1 cellular context compared by ENCODE assay signal in the genomic region with DNA sequence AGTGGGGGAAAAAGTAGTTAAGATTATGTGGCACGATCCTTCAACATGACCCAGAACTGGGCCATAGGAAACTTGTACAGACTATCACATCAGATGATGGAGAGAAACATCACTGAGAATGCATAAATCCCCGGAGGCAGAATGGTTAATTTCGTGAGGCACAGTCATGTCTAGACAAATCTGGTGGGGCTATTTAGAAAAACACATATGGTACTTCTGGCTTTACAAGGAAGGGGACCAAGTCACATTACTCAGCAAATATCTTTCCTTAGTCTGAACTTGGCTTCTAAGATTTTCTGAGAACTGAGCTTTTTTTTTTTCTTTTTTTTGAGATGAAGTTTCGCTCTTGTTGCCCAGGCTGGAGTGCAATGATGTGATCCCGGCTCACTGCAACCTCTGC.
TF ChIP-seq lines count a peak whose summit lies in the region.

No MANE protein-coding gene starts in this region.

TF ChIP-seq in GM12878, 131 proteins besides CTCF, POLR2A, EP300 and RAD21:
- TF ChIP-seq, protein P1, sequence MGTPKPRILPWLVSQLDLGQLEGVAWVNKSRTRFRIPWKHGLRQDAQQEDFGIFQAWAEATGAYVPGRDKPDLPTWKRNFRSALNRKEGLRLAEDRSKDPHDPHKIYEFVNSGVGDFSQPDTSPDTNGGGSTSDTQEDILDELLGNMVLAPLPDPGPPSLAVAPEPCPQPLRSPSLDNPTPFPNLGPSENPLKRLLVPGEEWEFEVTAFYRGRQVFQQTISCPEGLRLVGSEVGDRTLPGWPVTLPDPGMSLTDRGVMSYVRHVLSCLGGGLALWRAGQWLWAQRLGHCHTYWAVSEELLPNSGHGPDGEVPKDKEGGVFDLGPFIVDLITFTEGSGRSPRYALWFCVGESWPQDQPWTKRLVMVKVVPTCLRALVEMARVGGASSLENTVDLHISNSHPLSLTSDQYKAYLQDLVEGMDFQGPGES (IDR thresholded peaks at IDR 0.05), result no peak
- no peak for TF ChIP-seq MYC (IDR thresholded peaks at IDR 0.05; ENCODE audit: insufficient read depth, insufficient read length, insufficient replicate concordance, low read length, severe bottlenecking)
- TF ChIP-seq, protein P2, sequence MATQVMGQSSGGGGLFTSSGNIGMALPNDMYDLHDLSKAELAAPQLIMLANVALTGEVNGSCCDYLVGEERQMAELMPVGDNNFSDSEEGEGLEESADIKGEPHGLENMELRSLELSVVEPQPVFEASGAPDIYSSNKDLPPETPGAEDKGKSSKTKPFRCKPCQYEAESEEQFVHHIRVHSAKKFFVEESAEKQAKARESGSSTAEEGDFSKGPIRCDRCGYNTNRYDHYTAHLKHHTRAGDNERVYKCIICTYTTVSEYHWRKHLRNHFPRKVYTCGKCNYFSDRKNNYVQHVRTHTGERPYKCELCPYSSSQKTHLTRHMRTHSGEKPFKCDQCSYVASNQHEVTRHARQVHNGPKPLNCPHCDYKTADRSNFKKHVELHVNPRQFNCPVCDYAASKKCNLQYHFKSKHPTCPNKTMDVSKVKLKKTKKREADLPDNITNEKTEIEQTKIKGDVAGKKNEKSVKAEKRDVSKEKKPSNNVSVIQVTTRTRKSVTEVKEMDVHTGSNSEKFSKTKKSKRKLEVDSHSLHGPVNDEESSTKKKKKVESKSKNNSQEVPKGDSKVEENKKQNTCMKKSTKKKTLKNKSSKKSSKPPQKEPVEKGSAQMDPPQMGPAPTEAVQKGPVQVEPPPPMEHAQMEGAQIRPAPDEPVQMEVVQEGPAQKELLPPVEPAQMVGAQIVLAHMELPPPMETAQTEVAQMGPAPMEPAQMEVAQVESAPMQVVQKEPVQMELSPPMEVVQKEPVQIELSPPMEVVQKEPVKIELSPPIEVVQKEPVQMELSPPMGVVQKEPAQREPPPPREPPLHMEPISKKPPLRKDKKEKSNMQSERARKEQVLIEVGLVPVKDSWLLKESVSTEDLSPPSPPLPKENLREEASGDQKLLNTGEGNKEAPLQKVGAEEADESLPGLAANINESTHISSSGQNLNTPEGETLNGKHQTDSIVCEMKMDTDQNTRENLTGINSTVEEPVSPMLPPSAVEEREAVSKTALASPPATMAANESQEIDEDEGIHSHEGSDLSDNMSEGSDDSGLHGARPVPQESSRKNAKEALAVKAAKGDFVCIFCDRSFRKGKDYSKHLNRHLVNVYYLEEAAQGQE (IDR thresholded peaks at IDR 0.05; ENCODE audit: low read depth, low read length), result no peak
- no peak for TF ChIP-seq GABPA (IDR thresholded peaks at IDR 0.05; ENCODE audit: low read depth)
- no peak for TF ChIP-seq CHD1 (IDR thresholded peaks at IDR 0.05; ENCODE audit: low read depth, low read length)
- TF ChIP-seq CHD4 (IDR thresholded peaks at IDR 0.05), result no peak
- no peak for TF ChIP-seq PML (IDR thresholded peaks at IDR 0.05; ENCODE audit: low read length)
